7 cellular contexts compared by ENCODE assay signal in genomic region chr11:75768909-75769771, GRCh38. TPM values are rescaled to one million over a fixed set of nuclear protein-coding genes. Genes with fewer than 3 reads are reported as not detected.
DNase-seq lines count a peak whose midpoint lies in the region; ATAC-seq and TF ChIP-seq lines count a peak whose summit lies in the region.

No MANE protein-coding gene starts in this region.

- no peaks in the 10 kb centered on the region for H3K9me3 Mint-ChIP-seq in T-cell

- intact Hi-C loops in gastrocnemius medialis (cut with DNase I; ENCODE audit: low total_unique reads): loop anchor here (1.0 kb wide), 2 partner anchors 46 to 63 kb away; no protein-coding TSS in a partner anchor

- H3K36me3 ChIP-seq in cardiac muscle cell (no peaks in the 10 kb centered on the region), gastrocnemius medialis (no peaks in the 10 kb centered on the region)

- TF ChIP-seq POLR2A in gastrocnemius medialis (IDR thresholded peaks at IDR 0.05): no peak

- H3K36me3 Mint-ChIP-seq in T-cell: no peaks in the 10 kb centered on the region

- ATAC-seq in GM19455 (IDR thresholded peaks at IDR 0.05; ENCODE audit: unreplicated experiment) (peak; percentile 2), T-cell (replicated peaks in 1 of 4) (peak in 1 of 4 experiments; percentile 8), gastrocnemius medialis (peak; percentile 17 to 28)

- peaks cover 13 to 20% of the 10 kb centered on the region in 2 donors for H3K27me3 Mint-ChIP-seq in T-cell

- H3K4me1 ChIP-seq in cardiac muscle cell (ENCODE audit: low read depth) (peaks cover 15% of the 10 kb centered on the region), gastrocnemius medialis (peaks cover 6 to 16% of the 10 kb centered on the region in 2 donors)

- H3K27me3 ChIP-seq in cardiac muscle cell (no peaks in the 10 kb centered on the region), gastrocnemius medialis (peaks cover 0 to 8% (median 3%) of the 10 kb centered on the region in 3 donors)

- POLR2A ChIA-PET in T-cell (lab: Charles Lee): no interaction called here

- H3K4me3 ChIP-seq in cardiac muscle cell (peak overlapping the region; percentile 35), gastrocnemius medialis (peak overlapping the region; percentile 53 to 71 (median 62))

- in situ Hi-C loops in gastrocnemius medialis (cut with MboI; ENCODE audit: low sequenced_read_pairs in 4 of 4): no loop called here

- TF ChIP-seq CTCF in cardiac muscle cell (IDR thresholded peaks at IDR 0.05; ENCODE audit: low read depth, low read length) (no peak), gastrocnemius medialis (IDR thresholded peaks at IDR 0.05 in 4 of 5, conservative IDR thresholded peaks at IDR 0.05 in 1 of 5) (no peak)

- H3K9me3 ChIP-seq in cardiac muscle cell (ENCODE audit: low read depth) (no peaks in the 10 kb centered on the region), gastrocnemius medialis (no peaks in the 10 kb centered on the region)

- DNase-seq in T-cell: peak in 1 of 34 experiments; percentile 8
- no peak for DNase-seq in cardiac muscle cell (ENCODE audit: low read depth in 1 of 2, low spot score in 1 of 2)
- no peak for DNase-seq in gastrocnemius medialis
- DNase-seq in COLO829 (ENCODE audit: low spot score): no peak
- DNase-seq in cerebellum (ENCODE audit: low spot score): no peak
- no peak for DNase-seq in NOMO-1 treated with DMSO at 0.1 percent for 48 hours (lab: John Stamatoyannopoulos, UW; ENCODE audit: unreplicated experiment)

- H3K27ac ChIP-seq in cardiac muscle cell: peak overlapping the region; percentile 97
- H3K27ac ChIP-seq in gastrocnemius medialis: peak overlapping the region in 2 of 4 donors; percentile 20 to 52

- peaks cover 11 to 27% (median 15%) of the 10 kb centered on the region in 3 donors for H3K4me1 Mint-ChIP-seq in T-cell

- H3K4me3 Mint-ChIP-seq in T-cell: peak overlapping the region; percentile 45 to 86 (median 63)

- H3K27ac Mint-ChIP-seq in T-cell: no peak overlapping the region

- CTCF ChIA-PET in T-cell (lab: Charles Lee): interaction anchor here in 1 of 2 donors (0.5 to 1.3 kb wide), 2 partner anchors 63 to 1020 kb away, joined by 3 to 4 read pairs; no protein-coding TSS in a partner anchor

RNA-seq across cellular contexts. Expression of gene DGAT2, which starts 0.6 kb away (rescaled TPM):
- total RNA-seq in T-cell (1 to 10 TPM in 1 of 5 donors, under 1 TPM in 4; 0.14 to 1.2 (median 0.61) TPM), cardiac muscle cell (36.4 and 44.9 TPM in 2 replicates), gastrocnemius medialis (1 to 10 TPM; 2.1 to 4.9 (median 4.1) TPM), cerebellum (2.4 TPM)
- polyA plus RNA-seq in cardiac muscle cell: 23.7 and 34.7 TPM in 2 replicates

RNA-seq across cellular contexts. Expression of gene UVRAG, which starts 45.9 kb away (rescaled TPM):
- total RNA-seq in T-cell (10 to 100 TPM; 22.4 to 32.8 (median 27.6) TPM), cardiac muscle cell (22.4 and 34.0 TPM in 2 replicates), gastrocnemius medialis (10 to 100 TPM; 16.6 to 22.1 (median 19.3) TPM), cerebellum (38.2 TPM)
- 21.6 and 33.3 TPM in 2 replicates for polyA plus RNA-seq in cardiac muscle cell

RNA-seq across cellular contexts. Expression of gene MOGAT2, which starts 51.5 kb away (rescaled TPM):
- under 1 TPM in 1 of 5 donors, not detected in 4; 0.23 TPM for total RNA-seq in T-cell
- 0.21 and 0.45 TPM in 2 replicates for total RNA-seq in cardiac muscle cell
- not detected in 2 replicates for polyA plus RNA-seq in cardiac muscle cell
- total RNA-seq in gastrocnemius medialis: under 1 TPM in 3 of 4 donors, not detected in 1; 0.10 to 0.66 (median 0.49) TPM
- 0.27 TPM for total RNA-seq in cerebellum
